7 cellular contexts compared by ENCODE assay signal in genomic region chrX:129494887-129495286, GRCh38.
"Had no signal": no experiment of that assay in that cellular context is flagged by ENCODE, and none has a peak within 500 bp of the region (broad histone marks: within the 10 kb centered on the region; RNA-seq: fewer than 3 reads in every experiment).

No MANE protein-coding gene starts in this region.

- H3K4me3 ChIP-seq: HAP-1, K562 had no signal

- ATAC-seq: HCT116, K562 had no signal

- H3K4me3 Mint-ChIP-seq: HFFc6 had no signal

- H3K4me1 ChIP-seq: HAP-1 had no signal

- DNase-seq: GOT3, H7, HFFc6, KG1 had no signal

- H3K9me3 Mint-ChIP-seq: HFFc6 had no signal

- H3K9me3 ChIP-seq: HAP-1 had no signal
